1 cellular context compared by ENCODE assay signal in genomic region chr5:112532654-112533314, GRCh38.
TF ChIP-seq lines count a peak whose summit lies in the region.

No MANE protein-coding gene starts in this region.

TF ChIP-seq in H1, 55 proteins besides CTCF, POLR2A, EP300 and RAD21 (continued from another document):
- TF ChIP-seq ATF2 (IDR thresholded peaks at IDR 0.05; ENCODE audit: low read length) (no peak), FOSL1 (IDR thresholded peaks at IDR 0.05; ENCODE audit: insufficient read depth, low read depth, low read length) (no peak)
TF ChIP-seq in H1: peak in this region for 0.
